8 cellular contexts compared by ENCODE assay signal in genomic region chr17:8138672-8139371, GRCh38. TPM values are rescaled to one million over a fixed set of nuclear protein-coding genes. Genes with fewer than 3 reads are reported as not detected.
DNase-seq lines count a peak whose midpoint lies in the region; ATAC-seq, FAIRE-seq and TF ChIP-seq lines count a peak whose summit lies in the region.

No MANE protein-coding gene starts in this region.

- peak overlapping the region; percentile 54 for H3K4me3 ChIP-seq in fibroblast of mammary gland (ENCODE audit: control insufficient read depth, low read depth, low read length)

- no peaks in the 10 kb centered on the region for H3K36me3 Mint-ChIP-seq in natural killer cell

- H3K9me3 Mint-ChIP-seq in natural killer cell, result no peaks in the 10 kb centered on the region

- peak; percentile 89 for FAIRE-seq in RCC 7860 (lab: Jason Lieb, UNC)

- H3K27me3 Mint-ChIP-seq in natural killer cell (ENCODE audit: low read depth in 2 of 2), result no peaks in the 10 kb centered on the region

- no peak overlapping the region for H3K4me3 Mint-ChIP-seq in natural killer cell

- peak; percentile 94 for DNase-seq in Daoy (ENCODE audit: low read depth)
- peak; percentile 81 to 90 for DNase-seq in Kasumi-1 (lab: John Stamatoyannopoulos, UW)
- peak; percentile 97 for DNase-seq in RCC 7860 (ENCODE audit: low spot score)
- DNase-seq in activated T-helper 1 cell treated with anti-CD3 and anti-CD28 coated beads, Interleukin-2, amount 50 U/mL, for 16 hours (ENCODE audit: low read depth in 1 of 2, low spot score in 1 of 2), result peak; percentile 92
- DNase-seq in fibroblast of mammary gland (ENCODE audit: low read depth), result peak; percentile 98
- DNase-seq in natural killer cell, result peak; percentile 98
- DNase-seq in stimulated activated naive CD4-positive, alpha-beta T cell (lab: John Stamatoyannopoulos, UW), result peak; percentile 90 to 100 (median 94)

- intact Hi-C loops in natural killer cell (cut with micrococcal nuclease), result loop anchor here (1.0 to 5.0 kb wide), 8 partner anchors 12 to 907 kb away; partner anchors contain the start of gene DVL2

- H3K4me1 Mint-ChIP-seq in natural killer cell, result peaks cover 0 to 3% of the 10 kb centered on the region in 2 donors

- ATAC-seq in GM21825 (IDR thresholded peaks at IDR 0.05; ENCODE audit: unreplicated experiment) (peak; percentile 73), natural killer cell (peak; percentile 83 to 96 (median 85))

- H3K27ac Mint-ChIP-seq in natural killer cell, result no peak overlapping the region

- TF ChIP-seq CTCF in fibroblast of mammary gland (conservative IDR thresholded peaks at IDR 0.05; ENCODE audit: control insufficient read depth, insufficient read depth, low read depth, low read length) (peak; percentile 85), natural killer cell (IDR thresholded peaks at IDR 0.05) (peak; percentile 93)

RNA-seq across cellular contexts. Expression of gene PER1, which starts 13.4 kb away (rescaled TPM):
- total RNA-seq in Daoy (2014; rRNA removed; shearing (Covaris generic)), result 0.74 and 1.9 TPM in 2 replicates
- 1,000 to 10,000 TPM in 1 of 3 donors, 100 to 1,000 TPM in 2; 636 to 1,422 (median 923) TPM for total RNA-seq in natural killer cell

RNA-seq across cellular contexts. Expression of gene HES7, which starts 14.9 kb away (rescaled TPM):
- 0.40 and 0.92 TPM in 2 replicates for total RNA-seq in Daoy (2014; rRNA removed; shearing (Covaris generic))
- total RNA-seq in natural killer cell, result under 1 TPM; 0.50 to 0.77 (median 0.61) TPM

RNA-seq across cellular contexts. Expression of gene ALOXE3, which starts 20.5 kb away (rescaled TPM):
- 0.03 TPM in 1 of 2 replicates, not detected in the other for total RNA-seq in Daoy (2014; rRNA removed; shearing (Covaris generic))
- total RNA-seq in natural killer cell, result not detected

RNA-seq across cellular contexts. Expression of gene VAMP2, which starts 23.9 kb away (rescaled TPM):
- total RNA-seq in Daoy (2014; rRNA removed; shearing (Covaris generic)), result 2.7 and 3.5 TPM in 2 replicates
- total RNA-seq in natural killer cell, result 100 to 1,000 TPM; 191 to 315 (median 234) TPM

RNA-seq across cellular contexts. Expression of gene TMEM107, which starts 37.4 kb away (rescaled TPM):
- 23.4 TPM in 2 replicates for total RNA-seq in Daoy (2014; rRNA removed; shearing (Covaris generic))
- total RNA-seq in natural killer cell, result 100 to 1,000 TPM in 1 of 3 donors, 10 to 100 TPM in 2; 48.9 to 101 (median 96.1) TPM

Comparison
In these comparisons a context has a peak if more than half of its experiments do, and no peak if none do; other contexts are left out.
1. Peak in every context shown above with its lines: DNase-seq, ATAC-seq and H3K4me3 ChIP-seq.
2. RNA of gene PER1, which starts 13.4 kb away (total RNA-seq): 636 to 1,422 TPM in natural killer cell; 0.74 to 1.9 TPM in Daoy; every median in the first group is over 100 times any median in the second.